ENCODE assay signal across 11 cellular contexts in genomic region chr22:50542416-50542927, GRCh38. TPM values are rescaled to one million over a fixed set of nuclear protein-coding genes. Genes with fewer than 3 reads are reported as not detected.
DNase-seq lines count a peak whose midpoint lies in the region; ATAC-seq and TF ChIP-seq lines count a peak whose summit lies in the region.
"Had no signal": no experiment of that assay in that cellular context is flagged by ENCODE, and none has a peak within 500 bp of the region (broad histone marks: within the 10 kb centered on the region; RNA-seq: fewer than 3 reads in every experiment).

No MANE protein-coding gene starts in this region.

- no peak overlapping the region for H3K27ac Mint-ChIP-seq in endodermal cell
- H3K27ac Mint-ChIP-seq in stimulated activated naive B cell treated with anti-CD40 and anti-IgM and Interleukin-4, amounts not matched to agents 10 μg/mL and 1 μg/mL and 100 μg/mL, for 72 hours = peak overlapping the region; percentile 92

- H3K4me1 Mint-ChIP-seq in endodermal cell = peaks cover 8% of the 10 kb centered on the region
- peaks cover 35 to 71% of the 10 kb centered on the region in 2 donors for H3K4me1 Mint-ChIP-seq in stimulated activated naive B cell treated with anti-CD40 and anti-IgM and Interleukin-4, amounts not matched to agents 10 μg/mL and 1 μg/mL and 100 μg/mL, for 72 hours

- peak; percentile 29 for TF ChIP-seq CTCF in endodermal cell (conservative IDR thresholded peaks at IDR 0.05)

- CTCF ChIA-PET in HEK293T (lab: Yijun Ruan, JAX) = no interaction called here

- H3K27ac ChIP-seq in endodermal cell (ENCODE audit: low read depth, low read length) = no peak overlapping the region

- POLR2A ChIA-PET in HEK293T (lab: Yijun Ruan, JAX) = interaction anchor here (1.0 kb wide), 1 partner anchor 17 kb away, joined by 4 read pairs; the partner anchor contains the start of gene SCO2

- 96 to 97% methylated on average over 19 of the region's 19 CpGs for WGBS in endodermal cell (ENCODE audit: insufficient coverage in 1 of 2, insufficient read length in 1 of 2), 2 experiments

- peaks cover 18% of the 10 kb centered on the region for H3K27me3 Mint-ChIP-seq in endodermal cell (ENCODE audit: insufficient read depth)
- no peaks in the 10 kb centered on the region for H3K27me3 Mint-ChIP-seq in stimulated activated naive B cell treated with anti-CD40 and anti-IgM and Interleukin-4, amounts not matched to agents 10 μg/mL and 1 μg/mL and 100 μg/mL, for 72 hours

- H3K4me1 ChIP-seq in endodermal cell (ENCODE audit: control insufficient read depth, insufficient read depth, low read length) = no peaks in the 10 kb centered on the region

- H3K4me3 Mint-ChIP-seq in endodermal cell = no peak overlapping the region
- peak overlapping the region; percentile 26 to 73 for H3K4me3 Mint-ChIP-seq in stimulated activated naive B cell treated with anti-CD40 and anti-IgM and Interleukin-4, amounts not matched to agents 10 μg/mL and 1 μg/mL and 100 μg/mL, for 72 hours

- no peak overlapping the region for H3K4me3 ChIP-seq in endodermal cell (ENCODE audit: low read length)
- H3K4me3 ChIP-seq: adrenal gland had no signal

- ATAC-seq in stimulated activated naive B cell treated with anti-CD40 and anti-IgM and Interleukin-4, amounts not matched to agents 10 μg/mL and 1 μg/mL and 100 μg/mL, for 72 hours (replicated peaks) = peak; percentile 27 to 46

- no peak overlapping the region for H3K9ac ChIP-seq in endodermal cell (ENCODE audit: extremely low read depth, low read length, poor library complexity, severe bottlenecking)

- no peaks in the 10 kb centered on the region for H3K36me3 ChIP-seq in endodermal cell (ENCODE audit: control insufficient read depth, insufficient read depth, low read length)
- H3K36me3 ChIP-seq: adrenal gland had no signal

- H3K36me3 Mint-ChIP-seq in endodermal cell (ENCODE audit: low read depth) = no peaks in the 10 kb centered on the region
- peaks cover 0 to 9% of the 10 kb centered on the region in 2 donors for H3K36me3 Mint-ChIP-seq in stimulated activated naive B cell treated with anti-CD40 and anti-IgM and Interleukin-4, amounts not matched to agents 10 μg/mL and 1 μg/mL and 100 μg/mL, for 72 hours

- DNase-seq in activated naive CD4-positive, alpha-beta T cell treated with Interleukin-2 at 50 U/mL for 16 hours = peak; percentile 35
- DNase-seq in activated naive CD4-positive, alpha-beta T cell treated with anti-CD3 and anti-CD28 coated beads, Interleukin-2, amount 50 U/mL, for 16 hours = no peak
- DNase-seq in NOMO-1 treated with dmso at 0.1 percent for 144 hours (lab: John Stamatoyannopoulos, UW; ENCODE audit: unreplicated experiment) (peak; percentile 74), endodermal cell (no peak), NCI-H2081 (lab: John Stamatoyannopoulos, UW) (no peak), HEK293T (ENCODE audit: extremely low spot score) (no peak)
- DNase-seq in stimulated activated naive B cell treated with anti-CD40 and anti-IgM and Interleukin-4, amounts not matched to agents 10 μg/mL and 1 μg/mL and 100 μg/mL, for 72 hours = peak; percentile 63
- no peak for DNase-seq in activated effector memory CD4-positive, alpha-beta T cell treated with Interleukin-2 at 50 U/mL for 16 hours
- DNase-seq: NCI-H510A had no signal

- H3K9me3 Mint-ChIP-seq in endodermal cell = no peaks in the 10 kb centered on the region
- peaks cover 0 to 4% of the 10 kb centered on the region in 2 donors for H3K9me3 Mint-ChIP-seq in stimulated activated naive B cell treated with anti-CD40 and anti-IgM and Interleukin-4, amounts not matched to agents 10 μg/mL and 1 μg/mL and 100 μg/mL, for 72 hours

- no peaks in the 10 kb centered on the region for H3K9me3 ChIP-seq in endodermal cell (ENCODE audit: control insufficient read depth, low read length)
- H3K9me3 ChIP-seq: adrenal gland had no signal

- peaks cover 21% of the 10 kb centered on the region for H3K27me3 ChIP-seq in endodermal cell (ENCODE audit: control insufficient read depth, insufficient read depth, low read length, poor library complexity, severe bottlenecking)

TF ChIP-seq in HEK293T, 16 proteins besides CTCF, POLR2A, EP300 and RAD21:
- TF ChIP-seq ARNT (IDR thresholded peaks at IDR 0.05) (no peak), LEF1 (IDR thresholded peaks at IDR 0.05; ENCODE audit: borderline replicate concordance) (no peak), ZNF384 (IDR thresholded peaks at IDR 0.05) (no peak), BHLHE40 (IDR thresholded peaks at IDR 0.05; ENCODE audit: borderline replicate concordance) (no peak), CTBP1 (IDR thresholded peaks at IDR 0.05; ENCODE audit: borderline replicate concordance) (no peak), NFRKB (IDR thresholded peaks at IDR 0.05) (no peak), HDGF (IDR thresholded peaks at IDR 0.05; ENCODE audit: borderline replicate concordance) (no peak)

RNA-seq across cellular contexts. Expression of gene KLHDC7B, which starts 3.2 kb away (rescaled TPM):
- total RNA-seq in endodermal cell = not detected
- not detected for polyA plus RNA-seq in endodermal cell (2013, experiment 1 of 2)
- polyA plus RNA-seq in endodermal cell (2013, experiment 2 of 2) = not detected

RNA-seq across cellular contexts. Expression of gene TYMP, which starts 12.7 kb away (rescaled TPM):
- total RNA-seq in endodermal cell = 1 to 10 TPM; 1.2 to 2.1 TPM
- 1.3 TPM for polyA plus RNA-seq in endodermal cell (2013, experiment 1 of 2)
- polyA plus RNA-seq in endodermal cell (2013, experiment 2 of 2) = 1.2 TPM

RNA-seq across cellular contexts. Expression of gene SCO2, which starts 17.1 kb away (rescaled TPM):
- total RNA-seq in endodermal cell = 1 to 10 TPM in 1 of 2 donors, under 1 TPM in 1; 0.89 to 2.3 TPM
- polyA plus RNA-seq in endodermal cell (2013, experiment 1 of 2) = 2.3 TPM
- polyA plus RNA-seq in endodermal cell (2013, experiment 2 of 2) = 0.91 TPM

RNA-seq across cellular contexts. Expression of gene SYCE3, which starts 20.2 kb away (rescaled TPM):
- total RNA-seq in endodermal cell = under 1 TPM; 0.70 to 0.91 TPM
- not detected for polyA plus RNA-seq in endodermal cell (2013, experiment 1 of 2)
- polyA plus RNA-seq in endodermal cell (2013, experiment 2 of 2) = 0.83 TPM
- polyA plus RNA-seq: BJ had no signal

RNA-seq across cellular contexts. Expression of gene NCAPH2, which starts 34.4 kb away (rescaled TPM):
- 10 to 100 TPM; 63.3 to 73.1 TPM for total RNA-seq in endodermal cell
- polyA plus RNA-seq in endodermal cell (2013, experiment 1 of 2) = 52.0 TPM
- polyA plus RNA-seq in endodermal cell (2013, experiment 2 of 2) = 49.5 TPM

Comparison
In these comparisons a context has a peak if more than half of its experiments do, and no peak if none do; other contexts are left out.
1. DNase-seq: peak in activated naive CD4-positive, alpha-beta T cell treated with Interleukin-2 at 50 U/mL for 16 hours (single experiment), NOMO-1 treated with dmso at 0.1 percent for 144 hours (single experiment) and stimulated activated naive B cell treated with anti-CD40 and anti-IgM and Interleukin-4, amounts not matched to agents 10 μg/mL and 1 μg/mL and 100 μg/mL, for 72 hours (single experiment); none in activated naive CD4-positive, alpha-beta T cell treated with anti-CD3 and anti-CD28 coated beads, Interleukin-2, amount 50 U/mL, for 16 hours (single experiment), endodermal cell (single experiment), NCI-H2081 (0 of 2), activated effector memory CD4-positive, alpha-beta T cell treated with Interleukin-2 at 50 U/mL for 16 hours (single experiment) and HEK293T (single experiment).